In the genomic region with DNA sequence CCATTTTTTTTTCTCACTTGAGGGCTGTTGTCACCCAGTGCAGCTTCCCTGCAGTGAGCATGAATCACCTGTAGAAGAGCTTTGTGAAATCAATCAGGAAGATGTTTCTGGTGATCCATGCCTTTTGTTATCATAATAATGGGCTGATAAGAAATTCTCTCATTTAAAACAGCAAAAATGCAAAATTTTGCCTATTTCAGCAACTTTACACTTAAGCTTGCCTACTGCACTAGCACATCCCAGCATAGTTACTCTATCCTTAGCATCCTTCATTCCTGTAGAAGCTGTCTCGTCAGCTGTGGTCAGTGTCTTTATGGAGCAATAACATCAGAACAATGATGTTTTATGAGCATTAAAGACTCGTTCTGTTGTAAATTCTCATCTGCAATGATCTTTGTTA, we compare ENCODE assay signal across 26 cellular contexts.
"Had no signal": no experiment of that assay in that cellular context is flagged by ENCODE, and none has a peak within 500 bp of the region (broad histone marks: within the 10 kb centered on the region; RNA-seq: fewer than 3 reads in every experiment).

No MANE protein-coding gene starts in this region.

- H3K4me3 ChIP-seq: skin epidermis, testis, transverse colon had no signal

- H3K9me3 Mint-ChIP-seq: activated B cell treated with CpG ODN at 0.5 μM for 24 hours; activated CD8-positive, alpha-beta T cell treated with anti-CD3 and anti-CD28 coated beads for 36 hours; activated naive CD4-positive, alpha-beta T cell treated with anti-CD3 and anti-CD28 coated beads, Interleukin-2, amount 50 U/mL, for 24 hours; activated T-helper 2 cell treated with anti-CD3 and anti-CD28 coated beads, Interferon-gamma antibody, Interleukin-2, Interleukin-4, amounts not matched to agents 10 μg/mL and 5 μg/mL and 100 μg/mL, durations not matched to agents 14 hours and 24 hours and 36 hours had no signal

- H3K27me3 ChIP-seq: neutrophil, testis, transverse colon had no signal

- H3K27ac ChIP-seq: neutrophil, skin epidermis, testis, transverse colon had no signal

- H3K4me1 ChIP-seq: testis, transverse colon had no signal

- ATAC-seq: activated CD8-positive, alpha-beta memory T cell treated with anti-CD3 and anti-CD28 coated beads, Interleukin-2, amount 10 ng/mL, durations not matched to agents 7 days and 5 days; activated CD8-positive, alpha-beta T cell treated with anti-CD3 and anti-CD28 coated beads for 36 hours; activated naive CD8-positive, alpha-beta T cell treated with anti-CD3 and anti-CD28 coated beads, Interleukin-2, amount 50 U/mL, for 24 hours; esophagus mucosa; naive thymus-derived CD8-positive, alpha-beta T cell; sciatic nerve; stimulated activated naive CD8-positive, alpha-beta T cell treated with anti-CD3 and anti-CD28 coated beads, Interleukin-15, Interleukin-2, amounts not matched to agents 100 U/mL and 50 U/mL, for 24 hours had no signal

- H3K27ac Mint-ChIP-seq: activated B cell treated with CpG ODN at 0.5 μM for 24 hours; activated CD8-positive, alpha-beta memory T cell treated with anti-CD3 and anti-CD28 coated beads, Interleukin-2, amount 10 ng/mL, durations not matched to agents 7 days and 5 days; activated CD8-positive, alpha-beta T cell treated with anti-CD3 and anti-CD28 coated beads for 36 hours; activated naive CD8-positive, alpha-beta T cell treated with anti-CD3 and anti-CD28 coated beads, Interleukin-2, amount 50 U/mL, for 24 hours; activated T-helper 2 cell treated with anti-CD3 and anti-CD28 coated beads, Interferon-gamma antibody, Interleukin-2, Interleukin-4, amounts not matched to agents 10 μg/mL and 5 μg/mL and 100 μg/mL, durations not matched to agents 14 hours and 24 hours and 36 hours; naive thymus-derived CD8-positive, alpha-beta T cell had no signal

- H3K9me3 ChIP-seq: neutrophil, testis, transverse colon had no signal

- H3K36me3 Mint-ChIP-seq: activated CD8-positive, alpha-beta memory T cell treated with anti-CD3 and anti-CD28 coated beads, Interleukin-2, amount 10 ng/mL, durations not matched to agents 7 days and 5 days; activated naive CD4-positive, alpha-beta T cell treated with anti-CD3 and anti-CD28 coated beads, Interleukin-2, amount 50 U/mL, for 24 hours; naive thymus-derived CD8-positive, alpha-beta T cell had no signal

- H3K4me1 Mint-ChIP-seq: activated B cell treated with CpG ODN at 0.5 μM for 24 hours; activated CD8-positive, alpha-beta memory T cell treated with anti-CD3 and anti-CD28 coated beads, Interleukin-2, amount 10 ng/mL, durations not matched to agents 7 days and 5 days; activated naive CD4-positive, alpha-beta T cell treated with anti-CD3 and anti-CD28 coated beads, Interleukin-2, amount 50 U/mL, for 24 hours; activated naive CD8-positive, alpha-beta T cell treated with anti-CD3 and anti-CD28 coated beads, Interleukin-2, amount 50 U/mL, for 24 hours; naive thymus-derived CD8-positive, alpha-beta T cell had no signal

- H3K36me3 ChIP-seq: neutrophil, transverse colon had no signal

- H3K27me3 Mint-ChIP-seq: activated B cell treated with CpG ODN at 0.5 μM for 24 hours; activated CD8-positive, alpha-beta memory T cell treated with anti-CD3 and anti-CD28 coated beads, Interleukin-2, amount 10 ng/mL, durations not matched to agents 7 days and 5 days; activated CD8-positive, alpha-beta T cell treated with anti-CD3 and anti-CD28 coated beads for 36 hours; activated naive CD4-positive, alpha-beta T cell treated with anti-CD3 and anti-CD28 coated beads, Interleukin-2, amount 50 U/mL, for 24 hours; activated naive CD8-positive, alpha-beta T cell treated with anti-CD3 and anti-CD28 coated beads, Interleukin-2, amount 50 U/mL, for 24 hours; naive thymus-derived CD8-positive, alpha-beta T cell had no signal

- H3K4me3 Mint-ChIP-seq: activated B cell treated with CpG ODN at 0.5 μM for 24 hours; activated CD8-positive, alpha-beta memory T cell treated with anti-CD3 and anti-CD28 coated beads, Interleukin-2, amount 10 ng/mL, durations not matched to agents 7 days and 5 days; activated CD8-positive, alpha-beta T cell treated with anti-CD3 and anti-CD28 coated beads for 36 hours; activated naive CD4-positive, alpha-beta T cell treated with anti-CD3 and anti-CD28 coated beads, Interleukin-2, amount 50 U/mL, for 24 hours; activated naive CD8-positive, alpha-beta T cell treated with anti-CD3 and anti-CD28 coated beads, Interleukin-2, amount 50 U/mL, for 24 hours; naive thymus-derived CD8-positive, alpha-beta T cell had no signal

- FAIRE-seq: endothelial cell of umbilical vein, urothelium cell line had no signal

- DNase-seq: activated B cell treated with CpG ODN at 0.5 μM for 24 hours; activated CD4-positive, alpha-beta T cell treated with anti-CD3 and anti-CD28 coated beads, Interleukin-2, amount 50 U/mL, for 1 hour; activated CD8-positive, alpha-beta memory T cell treated with anti-CD3 and anti-CD28 coated beads, Interleukin-2, amount 10 ng/mL, durations not matched to agents 7 days and 5 days; activated CD8-positive, alpha-beta T cell treated with anti-CD3 and anti-CD28 coated beads for 36 hours; activated naive CD8-positive, alpha-beta T cell treated with anti-CD3 and anti-CD28 coated beads, Interleukin-2, amount 50 U/mL, for 24 hours; activated T-cell treated with anti-CD3 and anti-CD28 coated beads, Interleukin-2, amount 50 U/mL, for 48 hours; amygdala; caudate nucleus; foreskin fibroblast; head of caudate nucleus; hippocampal formation; naive thymus-derived CD8-positive, alpha-beta T cell; stimulated activated CD4-positive, alpha-beta T cell treated with anti-CD3 and anti-CD28 coated beads, Interleukin-12 subunit alpha, Interleukin-12 subunit beta, amount 100 ng/mL, for 4 hours; stimulated activated CD4-positive, alpha-beta T cell treated with anti-CD3 and anti-CD28 coated beads, Interleukin-4, amount 100 ng/mL, for 1 hour; stimulated activated naive CD8-positive, alpha-beta T cell treated with anti-CD3 and anti-CD28 coated beads, Interleukin-15, Interleukin-2, amounts not matched to agents 100 U/mL and 50 U/mL, for 24 hours; T-helper 2 cell; testis; transverse colon had no signal
